ENCODE assay signal across 31 cellular contexts in the genomic region with DNA sequence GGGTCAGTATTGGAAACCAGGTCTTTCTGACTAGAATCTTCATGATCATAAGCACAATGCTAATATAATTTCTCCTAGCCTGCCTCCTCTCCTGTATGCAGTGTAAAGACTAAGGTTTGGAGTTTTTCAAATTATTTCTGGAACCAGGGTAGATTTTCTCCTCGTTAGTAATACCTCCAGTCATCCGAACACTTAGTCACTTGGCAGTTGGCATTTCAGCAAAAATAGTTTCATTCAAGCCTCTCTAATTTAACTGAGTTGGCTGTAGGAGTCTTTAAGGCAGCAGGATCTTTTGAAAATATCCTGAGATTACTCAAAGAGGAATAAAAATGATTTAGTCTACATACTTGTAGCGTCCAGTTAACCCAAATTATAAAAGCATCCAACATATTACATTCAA. TPM values are rescaled to one million over a fixed set of nuclear protein-coding genes. Genes with fewer than 3 reads are reported as not detected.
DNase-seq lines count a peak whose midpoint lies in the region; ATAC-seq and TF ChIP-seq lines count a peak whose summit lies in the region.
"Had no signal": no experiment of that assay in that cellular context is flagged by ENCODE, and none has a peak within 500 bp of the region (broad histone marks: within the 10 kb centered on the region; RNA-seq: fewer than 3 reads in every experiment).

No MANE protein-coding gene starts in this region.

- H4K20me1 ChIP-seq in GM23248 (ENCODE audit: insufficient read depth) = no peaks in the 10 kb centered on the region

- no peaks in the 10 kb centered on the region for H3K9me2 ChIP-seq in GM23248 (ENCODE audit: insufficient read depth)

- 7% methylated on average over 3 of the region's 3 CpGs for WGBS in GM23248 (ENCODE audit: low coverage in 1 of 2, low lambda C conversion rate in 2 of 2, missing lambda C conversion rate in 2 of 2), 2 experiments

- peak overlapping the region; percentile 8; the same call in 1 of the 2 replicates for H2AFZ ChIP-seq in GM23248
- H2AFZ ChIP-seq: neural progenitor cell had no signal

- DNase-seq in A172 (ENCODE audit: low spot score) = peak; percentile 0
- peak; percentile 87 for DNase-seq in GM23248
- DNase-seq in amniotic stem cell (lab: John Stamatoyannopoulos, UW) = peak; percentile 49
- peak; percentile 24 for DNase-seq in iris pigment epithelial cell (ENCODE audit: low read depth)
- DNase-seq in colonic mucosa = no peak
- no peak for DNase-seq in RWPE1 (ENCODE audit: low spot score)
- no peak for DNase-seq in GDM1 (lab: John Stamatoyannopoulos, UW)
- DNase-seq: activated CD4-positive, alpha-beta T cell treated with anti-CD3 and anti-CD28 coated beads for 36 hours; activated naive CD4-positive, alpha-beta T cell treated with anti-CD3 and anti-CD28 coated beads for 36 hours; activated T-cell treated with anti-CD3 and anti-CD28 coated beads, Interleukin-2, amount 50 U/mL, for 48 hours; aorta; effector CD8-positive, alpha-beta T cell; erythroblast; Kasumi-1; NCI-H1092 treated with DMSO at 0.1 percent for 48 hours; NCI-H2029 treated with DMSO at 0.1 percent for 48 hours; NCI-H345; NCI-H774; SHP77; small intestine; stimulated activated naive B cell treated with anti-CD40 and anti-IgM and Interleukin-4, amounts not matched to agents 10 μg/mL and 1 μg/mL and 100 μg/mL, for 72 hours; T-helper 1 cell; thyroid gland had no signal

- H3K36me3 ChIP-seq in GM23248 (ENCODE audit: low read depth) = no peaks in the 10 kb centered on the region
- no peaks in the 10 kb centered on the region for H3K36me3 ChIP-seq in colonic mucosa
- H3K36me3 ChIP-seq: neural progenitor cell, thyroid gland had no signal

- H3K4me2 ChIP-seq in GM23248 (ENCODE audit: unreplicated experiment) = peak overlapping the region; percentile 53
- H3K4me2 ChIP-seq: neural progenitor cell had no signal

- peaks cover 24% of the 10 kb centered on the region for H3K4me1 ChIP-seq in GM23248 (ENCODE audit: insufficient read depth)
- no peaks in the 10 kb centered on the region for H3K4me1 ChIP-seq in colonic mucosa
- H3K4me1 ChIP-seq: neural progenitor cell, thyroid gland had no signal

- ATAC-seq in HG03521 (IDR thresholded peaks at IDR 0.05; ENCODE audit: unreplicated experiment) = no peak
- ATAC-seq: activated CD4-positive, alpha-beta T cell treated with anti-CD3 and anti-CD28 coated beads for 36 hours; stimulated activated naive B cell treated with anti-CD40 and anti-IgM and Interleukin-4, amounts not matched to agents 10 μg/mL and 1 μg/mL and 100 μg/mL, for 72 hours had no signal

- peaks cover 20% of the 10 kb centered on the region for H3F3A ChIP-seq in GM23248 (ENCODE audit: insufficient read depth)

- CTCF ChIA-PET in RWPE1 (lab: Yijun Ruan, JAX) = no interaction called here

- TF ChIP-seq CTCF in colonic mucosa (IDR thresholded peaks at IDR 0.05) (no peak), RWPE1 (conservative IDR thresholded peaks at IDR 0.05; ENCODE audit: low read depth) (no peak)

- no peaks in the 10 kb centered on the region for H3K79me2 ChIP-seq in GM23248 (ENCODE audit: insufficient read depth)

- H3K27me3 ChIP-seq in GM23248 (replicated peaks; ENCODE audit: insufficient read depth) (no peaks in the 10 kb centered on the region), colonic mucosa (no peaks in the 10 kb centered on the region)
- H3K27me3 ChIP-seq: neural progenitor cell, thyroid gland had no signal

- in situ Hi-C loops in GM23248 (cut with MboI) = no loop called here

- peak overlapping the region; percentile 53 for H3K27ac ChIP-seq in GM23248
- no peak overlapping the region for H3K27ac ChIP-seq in colonic mucosa
- H3K27ac ChIP-seq in RWPE1 = no peak overlapping the region
- H3K27ac ChIP-seq: 22Rv1, C4-2B, neural progenitor cell, thyroid gland had no signal

- no peak overlapping the region for H3K4me3 ChIP-seq in GM23248
- H3K4me3 ChIP-seq in colonic mucosa = no peak overlapping the region
- H3K4me3 ChIP-seq: neural progenitor cell, thyroid gland had no signal

- intact Hi-C loops in colonic mucosa (cut with DNase I) = no loop called here

- POLR2A ChIA-PET in RWPE1 (lab: Yijun Ruan, JAX; ENCODE audit: low non-redundant PET) = no interaction called here

- H3K9ac ChIP-seq in GM23248 (no peak overlapping the region), colonic mucosa (ENCODE audit: low read depth in 2 of 2, low read length in 2 of 2) (no peak overlapping the region)
- H3K9ac ChIP-seq: neural progenitor cell had no signal

- H3K9me3 ChIP-seq in GM23248 (ENCODE audit: low read depth) = no peaks in the 10 kb centered on the region
- no peaks in the 10 kb centered on the region for H3K9me3 ChIP-seq in colonic mucosa
- H3K9me3 ChIP-seq: thyroid gland had no signal

RNA-seq across cellular contexts. Expression of gene TYR, which starts 6.3 kb away (rescaled TPM):
- not detected in 2 replicates for total RNA-seq in A172 (2014; rRNA removed; shearing (Covaris generic))
- total RNA-seq in GM23248 (2014; rRNA removed; shearing (Covaris generic)) = not detected in 2 replicates
- not detected in 2 replicates for polyA plus RNA-seq in GM23248 (2016; fragmentation: Nextera tagmentation; extraction: Ambion mirVana)
- total RNA-seq in colonic mucosa = not detected
- total RNA-seq: activated CD4-positive, alpha-beta T cell treated with anti-CD3 and anti-CD28 coated beads for 36 hours; activated CD8-positive, alpha-beta memory T cell treated with anti-CD3 and anti-CD28 coated beads for 36 hours; activated naive CD4-positive, alpha-beta T cell treated with anti-CD3 and anti-CD28 coated beads for 36 hours; aorta; kidney epithelial cell; lung microvascular endothelial cell; pulmonary artery endothelial cell; thyroid gland had no signal
- polyA plus RNA-seq: aorta, small intestine had no signal

Comparison
In these comparisons a context has a peak if more than half of its experiments do, and no peak if none do; other contexts are left out.
1. DNase-seq: peak in A172 (single experiment), GM23248 (single experiment), amniotic stem cell (single experiment) and iris pigment epithelial cell (single experiment); none in colonic mucosa (single experiment), RWPE1 (single experiment) and GDM1 (single experiment).